In genomic region chr2:212539145-212539880, GRCh38 we compare ENCODE assay signal across 8 cellular contexts. TPM values are rescaled to one million over a fixed set of nuclear protein-coding genes. Genes with fewer than 3 reads are reported as not detected.
A peak's percentile ranks its signal among the peaks of the same experiment; 100 is the strongest.
DNase-seq lines count a peak whose midpoint lies in the region; ATAC-seq, FAIRE-seq and TF ChIP-seq lines count a peak whose summit lies in the region.

No MANE protein-coding gene starts in this region.

- POLR2A ChIA-PET in GM10248 (lab: Yijun Ruan, JAX) = no interaction called here

- no peak overlapping the region for H3K9ac ChIP-seq in endodermal cell (ENCODE audit: extremely low read depth, low read length, poor library complexity, severe bottlenecking)

- no peak overlapping the region for H3K27ac ChIP-seq in endodermal cell (ENCODE audit: low read depth, low read length)

- intact Hi-C loops in mucosa of descending colon (cut with DNase I, micrococcal nuclease) = no loop called here

- H3K4me3 Mint-ChIP-seq in endodermal cell = peak overlapping the region; percentile 73

- H3K4me1 Mint-ChIP-seq in endodermal cell = peaks cover 9% of the 10 kb centered on the region

- H3K27me3 ChIP-seq in endodermal cell (ENCODE audit: control insufficient read depth, insufficient read depth, low read length, poor library complexity, severe bottlenecking) = peaks cover 84% of the 10 kb centered on the region

- TF ChIP-seq CTCF in GM10248 (IDR thresholded peaks at IDR 0.05; ENCODE audit: control extremely low read depth, extremely low read depth, low read depth, missing control alignments) = no peak
- TF ChIP-seq CTCF in endodermal cell (conservative IDR thresholded peaks at IDR 0.05) = no peak
- TF ChIP-seq CTCF in mucosa of descending colon (IDR thresholded peaks at IDR 0.05) = no peak

- FAIRE-seq in urothelium cell line (lab: Jason Lieb, UNC) = no peak

- WGBS in endodermal cell (ENCODE audit: insufficient coverage in 1 of 2, insufficient read length in 1 of 2), 2 experiments = 0 to 20% methylated on average over 2 to 19 of the region's 22 CpGs

- H3K4me1 ChIP-seq in endodermal cell (ENCODE audit: control insufficient read depth, insufficient read depth, low read length) = no peaks in the 10 kb centered on the region
- peaks cover 17% of the 10 kb centered on the region for H3K4me1 ChIP-seq in mucosa of descending colon (ENCODE audit: low read depth)

- H3K9me3 Mint-ChIP-seq in endodermal cell = no peaks in the 10 kb centered on the region

- H3K36me3 ChIP-seq in endodermal cell (ENCODE audit: control insufficient read depth, insufficient read depth, low read length) = no peaks in the 10 kb centered on the region
- H3K36me3 ChIP-seq in mucosa of descending colon (ENCODE audit: low read depth) = no peaks in the 10 kb centered on the region

- H3K27me3 Mint-ChIP-seq in endodermal cell (ENCODE audit: insufficient read depth) = peaks cover 91% of the 10 kb centered on the region

- H3K9me3 ChIP-seq in endodermal cell (ENCODE audit: control insufficient read depth, low read length) (no peaks in the 10 kb centered on the region), mucosa of descending colon (no peaks in the 10 kb centered on the region)

- ATAC-seq in mucosa of descending colon (peak; percentile 47), HG03045 (IDR thresholded peaks at IDR 0.05; ENCODE audit: unreplicated experiment) (no peak), GM21367 (IDR thresholded peaks at IDR 0.05; ENCODE audit: unreplicated experiment) (no peak)

- no peak overlapping the region for H3K27ac Mint-ChIP-seq in endodermal cell

- peak overlapping the region; percentile 81 for H3K4me3 ChIP-seq in endodermal cell (ENCODE audit: low read length)
- H3K4me3 ChIP-seq in mucosa of descending colon = no peak overlapping the region

- CTCF ChIA-PET in GM10248 (lab: Yijun Ruan, JAX) = interaction anchor here (1.1 kb wide), 1 partner anchor 794 kb away, joined by 3 read pairs; no protein-coding TSS in a partner anchor

- no peaks in the 10 kb centered on the region for H3K36me3 Mint-ChIP-seq in endodermal cell (ENCODE audit: low read depth)

- DNase-seq in GM10248 (ENCODE audit: extremely low spot score) (peak; percentile 16), NCI-H748 (lab: John Stamatoyannopoulos, UW; ENCODE audit: unreplicated experiment) (peak; percentile 82), endodermal cell (peak; percentile 91), mucosa of descending colon (peak; percentile 27 to 67 (median 48)), urothelium cell line (ENCODE audit: low spot score) (peak; percentile 63), inferior parietal cortex (ENCODE audit: extremely low spot score) (no peak)

RNA-seq across cellular contexts. Expression of gene ERBB4, which starts 0.7 kb away (rescaled TPM):
- total RNA-seq in endodermal cell (100 to 1,000 TPM; 154 to 158 TPM), mucosa of descending colon (under 1 TPM in 2 of 3 donors, not detected in 1; 0.05 to 0.25 TPM)
- 21.5 TPM for polyA plus RNA-seq in endodermal cell (2013, experiment 1 of 2)
- 30.0 TPM for polyA plus RNA-seq in endodermal cell (2013, experiment 2 of 2)

Comparison
In these comparisons a context has a peak if more than half of its experiments do, and no peak if none do; other contexts are left out.
1. RNA of gene ERBB4, which starts 0.7 kb away (total RNA-seq): 154 to 158 TPM in endodermal cell; 0.05 to 0.25 TPM in mucosa of descending colon; every median in the first group is over 100 times any median in the second.